Comparison of ENCODE assay signal across 1 cellular context in genomic region chr13:94549241-94550029, GRCh38.
TF ChIP-seq lines count a peak whose summit lies in the region.

No MANE protein-coding gene starts in this region.

TF ChIP-seq in IMR-90, 13 proteins besides CTCF, POLR2A, EP300 and RAD21 (continued from another document):
- TF ChIP-seq ELK1 (IDR thresholded peaks at IDR 0.05; ENCODE audit: borderline replicate concordance, low read depth, low read length) = no peak
- TF ChIP-seq RFX5 (IDR thresholded peaks at IDR 0.05; ENCODE audit: low read depth, low read length) = no peak
- TF ChIP-seq BHLHE40 (IDR thresholded peaks at IDR 0.05; ENCODE audit: low read depth, low read length) = peak; percentile 80
